ENCODE assay signal across 18 cellular contexts in genomic region chr1:14443164-14443787, GRCh38.
DNase-seq lines count a peak whose midpoint lies in the region; ATAC-seq and TF ChIP-seq lines count a peak whose summit lies in the region.
"Had no signal": no experiment of that assay in that cellular context is flagged by ENCODE, and none has a peak within 500 bp of the region (broad histone marks: within the 10 kb centered on the region; RNA-seq: fewer than 3 reads in every experiment).

No MANE protein-coding gene starts in this region.

- DNase-seq in HS-27A (ENCODE audit: low read depth) (peak; percentile 45), astrocyte of the cerebellum (ENCODE audit: low read depth) (peak; percentile 15), mesenchymal stem cell (no peak), epidermal melanocyte (ENCODE audit: insufficient read length, low spot score) (no peak), GM13976 (ENCODE audit: low spot score) (no peak), DMS153 (lab: John Stamatoyannopoulos, UW) (no peak)
- DNase-seq: activated CD4-positive, alpha-beta T cell treated with anti-CD3 and anti-CD28 coated beads, Interleukin-2, amount 50 U/mL, for 48 hours; activated T-cell treated with anti-CD3 and anti-CD28 coated beads, Interleukin-2, amount 50 U/mL, for 72 hours; C1 segment of cervical spinal cord; cerebellar nuclear complex; NCI-H1092 treated with DMSO at 0.1 percent for 48 hours; NCI-H510A treated with DMSO at 0.1 percent for 48 hours; PC-9; stimulated activated CD4-positive, alpha-beta T cell treated with anti-CD3 and anti-CD28 coated beads, Interleukin-4, amount 100 ng/mL, for 1 hour had no signal

- in situ Hi-C loops in astrocyte of the cerebellum (cut with HindIII; ENCODE audit: low sequenced_read_pairs) = no loop called here
- in situ Hi-C loops in GM13976 (cut with MboI; ENCODE audit: low sequenced_read_pairs, unreplicated experiment) = no loop called here

- no peak overlapping the region for H2BK12ac ChIP-seq in mesenchymal stem cell (ENCODE audit: low read length in 2 of 2)

- ATAC-seq in HG02973 (IDR thresholded peaks at IDR 0.05; ENCODE audit: unreplicated experiment) = no peak
- ATAC-seq: activated T-cell treated with anti-CD3 and anti-CD28 coated beads, Interleukin-2, amount 50 U/mL, for 72 hours; HepG2 had no signal

- no peak overlapping the region for H2AK5ac ChIP-seq in mesenchymal stem cell (ENCODE audit: low read length, severe bottlenecking)

- no peak overlapping the region for H2BK120ac ChIP-seq in mesenchymal stem cell (ENCODE audit: low read depth, low read length)

- H3K27ac ChIP-seq in BLaER1 treated with 17β-estradiol and CSF1 and Interleukin-3, amounts not matched to agents 10 nM and 100 nM = no peak overlapping the region
- no peak overlapping the region for H3K27ac ChIP-seq in mesenchymal stem cell (ENCODE audit: low read length, poor library complexity, severe bottlenecking)
- H3K27ac ChIP-seq: PC-9, thoracic aorta had no signal

- H3K23ac ChIP-seq in mesenchymal stem cell (ENCODE audit: low read length in 2 of 2) = no peak overlapping the region

- no peak overlapping the region for H2BK15ac ChIP-seq in mesenchymal stem cell (ENCODE audit: low read depth, poor library complexity, severe bottlenecking)

- H2AFZ ChIP-seq in mesenchymal stem cell (ENCODE audit: low read depth, low read length) = no peak overlapping the region
- H2AFZ ChIP-seq: PC-9 had no signal

- H4K20me1 ChIP-seq in BLaER1 treated with 17β-estradiol and CSF1 and Interleukin-3, amounts not matched to agents 10 nM and 100 nM = no peaks in the 10 kb centered on the region

- peak overlapping the region in 6 of 11 experiments; percentile 10 to 65 (median 47); a peak in 11 of 22 replicates for H3K4me2 ChIP-seq in BLaER1 treated with 17β-estradiol and CSF1 and Interleukin-3, amounts not matched to agents 10 nM and 100 nM
- H3K4me2 ChIP-seq in mesenchymal stem cell (ENCODE audit: low read length, poor library complexity, severe bottlenecking) = peak overlapping the region; percentile 30
- H3K4me2 ChIP-seq: PC-9 had no signal

- no peak overlapping the region for H2BK5ac ChIP-seq in mesenchymal stem cell (ENCODE audit: low read depth, low read length, poor library complexity, severe bottlenecking)

- TF ChIP-seq CTCF in astrocyte of the cerebellum (IDR thresholded peaks at IDR 0.05; ENCODE audit: low read depth, low read length, missing control alignments) (no peak), GM13976 (IDR thresholded peaks at IDR 0.05; ENCODE audit: borderline replicate concordance, control extremely low read depth, extremely low read depth, insufficient read depth, missing control alignments) (no peak)

- no peak overlapping the region for H3K18ac ChIP-seq in mesenchymal stem cell (ENCODE audit: low read depth in 1 of 2, low read length in 2 of 2)

- no peaks in the 10 kb centered on the region for H3K79me1 ChIP-seq in mesenchymal stem cell (replicated peaks; ENCODE audit: low read length, poor library complexity, severe bottlenecking)

- H4K91ac ChIP-seq in mesenchymal stem cell (ENCODE audit: low read length) = no peak overlapping the region

- no peak overlapping the region for H3K14ac ChIP-seq in mesenchymal stem cell (ENCODE audit: low read length in 2 of 2)

- WGBS in mesenchymal stem cell = 25% methylated on average over 3 of the region's 4 CpGs

- H3K9ac ChIP-seq in BLaER1 treated with 17β-estradiol and CSF1 and Interleukin-3, amounts not matched to agents 10 nM and 100 nM = no peak overlapping the region
- H3K9ac ChIP-seq in mesenchymal stem cell (ENCODE audit: low read length) = no peak overlapping the region

- peaks cover 0 to 11% (median 7%) of the 10 kb centered on the region in 10 experiments; a peak in 11 of 20 replicates for H3K4me1 ChIP-seq in BLaER1 treated with 17β-estradiol and CSF1 and Interleukin-3, amounts not matched to agents 10 nM and 100 nM
- H3K4me1 ChIP-seq in mesenchymal stem cell (ENCODE audit: control insufficient read depth, insufficient read depth, low read depth, low read length) = no peaks in the 10 kb centered on the region

- no peaks in the 10 kb centered on the region for H3K9me3 ChIP-seq in BLaER1 treated with 17β-estradiol and CSF1 and Interleukin-3, amounts not matched to agents 10 nM and 100 nM (replicated peaks in 1 of 11)
- H3K9me3 ChIP-seq in mesenchymal stem cell (ENCODE audit: control insufficient read depth, low read length) = no peaks in the 10 kb centered on the region
- H3K9me3 ChIP-seq: thoracic aorta had no signal

- H3K36me3 ChIP-seq in BLaER1 treated with 17β-estradiol and CSF1 and Interleukin-3, amounts not matched to agents 10 nM and 100 nM = no peaks in the 10 kb centered on the region
- H3K36me3 ChIP-seq in mesenchymal stem cell (ENCODE audit: control insufficient read depth in 1 of 2, insufficient read depth in 2 of 2, low read depth in 1 of 2, low read length in 2 of 2) = no peaks in the 10 kb centered on the region
- H3K36me3 ChIP-seq: thoracic aorta had no signal

- no peak overlapping the region for H4K8ac ChIP-seq in mesenchymal stem cell (ENCODE audit: low read length)

- no peak overlapping the region for H3K4me3 ChIP-seq in BLaER1 treated with 17β-estradiol and CSF1 and Interleukin-3, amounts not matched to agents 10 nM and 100 nM
- no peak overlapping the region for H3K4me3 ChIP-seq in astrocyte of the cerebellum (ENCODE audit: low read depth, low read length)
- no peak overlapping the region for H3K4me3 ChIP-seq in mesenchymal stem cell (ENCODE audit: insufficient read depth in 1 of 2, low read depth in 1 of 2, low read length in 2 of 2)
- H3K4me3 ChIP-seq: PC-9, thoracic aorta had no signal

- H3K27me3 ChIP-seq in BLaER1 treated with 17β-estradiol and CSF1 and Interleukin-3, amounts not matched to agents 10 nM and 100 nM = no peaks in the 10 kb centered on the region
- no peaks in the 10 kb centered on the region for H3K27me3 ChIP-seq in mesenchymal stem cell (ENCODE audit: control insufficient read depth in 1 of 2, insufficient read depth in 1 of 2, low read length in 2 of 2)

- no peak overlapping the region for H3K4ac ChIP-seq in mesenchymal stem cell (ENCODE audit: low read depth in 1 of 2, low read length in 2 of 2)

Comparison
In these comparisons a context has a peak if more than half of its experiments do, and no peak if none do; other contexts are left out.
1. DNase-seq: peak in HS-27A (single experiment) and astrocyte of the cerebellum (single experiment); none in mesenchymal stem cell (single experiment), epidermal melanocyte (single experiment), GM13976 (single experiment) and DMS153 (single experiment).